In genomic region chr18:24052053-24052452, GRCh38 we compare ENCODE assay signal across 13 cellular contexts. TPM values are rescaled to one million over a fixed set of nuclear protein-coding genes. Genes with fewer than 3 reads are reported as not detected.
DNase-seq lines count a peak whose midpoint lies in the region; ATAC-seq and TF ChIP-seq lines count a peak whose summit lies in the region.
"Had no signal": no experiment of that assay in that cellular context is flagged by ENCODE, and none has a peak within 500 bp of the region (broad histone marks: within the 10 kb centered on the region; RNA-seq: fewer than 3 reads in every experiment).

No MANE protein-coding gene starts in this region.

- no peak overlapping the region for H3K27ac ChIP-seq in Peyer's patch
- H3K27ac ChIP-seq: dorsolateral prefrontal cortex had no signal

- TF ChIP-seq POLR2A in Peyer's patch (IDR thresholded peaks at IDR 0.05): no peak

- intact Hi-C loops in activated CD8-positive, alpha-beta T cell treated with anti-CD3 and anti-CD28 coated beads for 36 hours (cut with micrococcal nuclease): no loop called here

- CTCF ChIA-PET in activated CD8-positive, alpha-beta T cell treated with anti-CD3 and anti-CD28 coated beads for 36 hours (lab: Charles Lee): no interaction called here
- CTCF ChIA-PET in activated CD8-positive, alpha-beta T cell treated with anti-CD3 and anti-CD28 coated beads, Interleukin-2, amount 10 ng/mL, durations not matched to agents 7 days and 5 days (lab: Charles Lee): no interaction called here

- H3K27ac Mint-ChIP-seq in activated CD8-positive, alpha-beta T cell treated with anti-CD3 and anti-CD28 coated beads for 36 hours: peak overlapping the region; percentile 70
- H3K27ac Mint-ChIP-seq in activated CD8-positive, alpha-beta T cell treated with anti-CD3 and anti-CD28 coated beads, Interleukin-2, amount 10 ng/mL, durations not matched to agents 7 days and 5 days: no peak overlapping the region
- peak overlapping the region; percentile 87 for H3K27ac Mint-ChIP-seq in stimulated activated effector memory CD8-positive, alpha-beta T cell treated with anti-CD3 and anti-CD28 coated beads, Interleukin-12 subunit alpha, Interleukin-12 subunit beta, amount 100 ng/mL, for 72 hours

- TF ChIP-seq CTCF in activated CD8-positive, alpha-beta T cell treated with anti-CD3 and anti-CD28 coated beads for 36 hours (IDR thresholded peaks at IDR 0.05): no peak
- no peak for TF ChIP-seq CTCF in Peyer's patch (IDR thresholded peaks at IDR 0.05)

- no peaks in the 10 kb centered on the region for H3K27me3 ChIP-seq in Peyer's patch
- no peaks in the 10 kb centered on the region for H3K27me3 ChIP-seq in H7 (ENCODE audit: control insufficient read depth, insufficient read depth, low read length)
- H3K27me3 ChIP-seq: dorsolateral prefrontal cortex had no signal

- no peak for ATAC-seq in activated CD8-positive, alpha-beta T cell treated with anti-CD3 and anti-CD28 coated beads for 36 hours
- ATAC-seq in activated CD8-positive, alpha-beta T cell treated with anti-CD3 and anti-CD28 coated beads, Interleukin-2, amount 10 ng/mL, durations not matched to agents 7 days and 5 days: no peak
- no peak for ATAC-seq in stimulated activated effector memory CD8-positive, alpha-beta T cell treated with anti-CD3 and anti-CD28 coated beads, Interleukin-12 subunit alpha, Interleukin-12 subunit beta, amount 100 ng/mL, for 72 hours

- H3K36me3 Mint-ChIP-seq in activated CD8-positive, alpha-beta T cell treated with anti-CD3 and anti-CD28 coated beads for 36 hours (ENCODE audit: low read depth): peaks cover 12% of the 10 kb centered on the region
- peaks cover 30% of the 10 kb centered on the region for H3K36me3 Mint-ChIP-seq in activated CD8-positive, alpha-beta T cell treated with anti-CD3 and anti-CD28 coated beads, Interleukin-2, amount 10 ng/mL, durations not matched to agents 7 days and 5 days (ENCODE audit: low read depth)
- peaks cover 21% of the 10 kb centered on the region for H3K36me3 Mint-ChIP-seq in stimulated activated effector memory CD8-positive, alpha-beta T cell treated with anti-CD3 and anti-CD28 coated beads, Interleukin-12 subunit alpha, Interleukin-12 subunit beta, amount 100 ng/mL, for 72 hours

- H3K4me1 ChIP-seq in Peyer's patch: peaks cover 0 to 12% (median 0%) of the 10 kb centered on the region in 4 donors

- H3K4me3 ChIP-seq in Peyer's patch: no peak overlapping the region
- no peak overlapping the region for H3K4me3 ChIP-seq in H7 (ENCODE audit: insufficient read depth, low read depth, low read length)
- H3K4me3 ChIP-seq: dorsolateral prefrontal cortex had no signal

- no peaks in the 10 kb centered on the region for H3K9me3 Mint-ChIP-seq in activated CD8-positive, alpha-beta T cell treated with anti-CD3 and anti-CD28 coated beads for 36 hours
- no peaks in the 10 kb centered on the region for H3K9me3 Mint-ChIP-seq in activated CD8-positive, alpha-beta T cell treated with anti-CD3 and anti-CD28 coated beads, Interleukin-2, amount 10 ng/mL, durations not matched to agents 7 days and 5 days (ENCODE audit: insufficient read depth)
- no peaks in the 10 kb centered on the region for H3K9me3 Mint-ChIP-seq in stimulated activated effector memory CD8-positive, alpha-beta T cell treated with anti-CD3 and anti-CD28 coated beads, Interleukin-12 subunit alpha, Interleukin-12 subunit beta, amount 100 ng/mL, for 72 hours

- H3K27me3 Mint-ChIP-seq in activated CD8-positive, alpha-beta T cell treated with anti-CD3 and anti-CD28 coated beads for 36 hours: no peaks in the 10 kb centered on the region
- no peaks in the 10 kb centered on the region for H3K27me3 Mint-ChIP-seq in activated CD8-positive, alpha-beta T cell treated with anti-CD3 and anti-CD28 coated beads, Interleukin-2, amount 10 ng/mL, durations not matched to agents 7 days and 5 days (ENCODE audit: low read depth)

- H3K4me1 Mint-ChIP-seq in activated CD8-positive, alpha-beta T cell treated with anti-CD3 and anti-CD28 coated beads for 36 hours (ENCODE audit: low read depth): peaks cover 85% of the 10 kb centered on the region
- peaks cover 72% of the 10 kb centered on the region for H3K4me1 Mint-ChIP-seq in activated CD8-positive, alpha-beta T cell treated with anti-CD3 and anti-CD28 coated beads, Interleukin-2, amount 10 ng/mL, durations not matched to agents 7 days and 5 days (ENCODE audit: low read depth)
- H3K4me1 Mint-ChIP-seq in stimulated activated effector memory CD8-positive, alpha-beta T cell treated with anti-CD3 and anti-CD28 coated beads, Interleukin-12 subunit alpha, Interleukin-12 subunit beta, amount 100 ng/mL, for 72 hours: peaks cover 80% of the 10 kb centered on the region

- H3K36me3 ChIP-seq in Peyer's patch (no peaks in the 10 kb centered on the region), H7 (replicated peaks; ENCODE audit: control insufficient read depth, insufficient read depth, low read length) (no peaks in the 10 kb centered on the region)

- no peak for DNase-seq in activated CD8-positive, alpha-beta T cell treated with anti-CD3 and anti-CD28 coated beads for 36 hours
- DNase-seq in activated CD8-positive, alpha-beta T cell treated with anti-CD3 and anti-CD28 coated beads, Interleukin-2, amount 10 ng/mL, durations not matched to agents 7 days and 5 days: no peak
- DNase-seq in NCI-H774 (lab: John Stamatoyannopoulos, UW): peak; percentile 24
- DNase-seq in cerebellar cortex (ENCODE audit: low spot score): peak; percentile 4
- DNase-seq in stimulated activated effector memory CD8-positive, alpha-beta T cell treated with anti-CD3 and anti-CD28 coated beads, Interleukin-12 subunit alpha, Interleukin-12 subunit beta, amount 100 ng/mL, for 72 hours (ENCODE audit: low spot score in 2 of 2): no peak
- no peak for DNase-seq in stimulated activated naive CD4-positive, alpha-beta T cell treated with Interleukin-2 at 50 U/mL for 16 hours (lab: John Stamatoyannopoulos, UW)
- no peak for DNase-seq in Peyer's patch
- DNase-seq in H7: no peak
- DNase-seq: ACHN, dorsolateral prefrontal cortex, mesendoderm, occipital lobe, small intestine had no signal

- H3K9me3 ChIP-seq in Peyer's patch: no peaks in the 10 kb centered on the region

- POLR2A ChIA-PET in activated CD8-positive, alpha-beta T cell treated with anti-CD3 and anti-CD28 coated beads for 36 hours (lab: Charles Lee): no interaction called here
- POLR2A ChIA-PET in activated CD8-positive, alpha-beta T cell treated with anti-CD3 and anti-CD28 coated beads, Interleukin-2, amount 10 ng/mL, durations not matched to agents 7 days and 5 days (lab: Charles Lee): no interaction called here

- H3K4me3 Mint-ChIP-seq in activated CD8-positive, alpha-beta T cell treated with anti-CD3 and anti-CD28 coated beads for 36 hours: no peak overlapping the region
- H3K4me3 Mint-ChIP-seq in activated CD8-positive, alpha-beta T cell treated with anti-CD3 and anti-CD28 coated beads, Interleukin-2, amount 10 ng/mL, durations not matched to agents 7 days and 5 days: no peak overlapping the region
- H3K4me3 Mint-ChIP-seq in stimulated activated effector memory CD8-positive, alpha-beta T cell treated with anti-CD3 and anti-CD28 coated beads, Interleukin-12 subunit alpha, Interleukin-12 subunit beta, amount 100 ng/mL, for 72 hours: peak overlapping the region; percentile 50

RNA-seq across cellular contexts. Expression of gene TTC39C, which starts 37.5 kb away (rescaled TPM):
- 10 to 100 TPM; 37.9 to 43.0 TPM for total RNA-seq in activated CD8-positive, alpha-beta T cell treated with anti-CD3 and anti-CD28 coated beads for 36 hours
- total RNA-seq in activated CD8-positive, alpha-beta T cell treated with anti-CD3 and anti-CD28 coated beads, Interleukin-2, amount 10 ng/mL, durations not matched to agents 7 days and 5 days: 10 to 100 TPM; 71.5 to 72.2 TPM
- 10 to 100 TPM; 11.0 to 32.2 (median 14.2) TPM for total RNA-seq in Peyer's patch
- total RNA-seq in H7 (2014; rRNA removed; shearing (Covaris generic)): 16.2 and 17.4 TPM in 2 replicates

Comparison
In these comparisons a context has a peak if more than half of its experiments do, and no peak if none do; other contexts are left out.
1. DNase-seq: peak in NCI-H774 (single experiment) and cerebellar cortex (single experiment); none in activated CD8-positive, alpha-beta T cell treated with anti-CD3 and anti-CD28 coated beads for 36 hours (single experiment), activated CD8-positive, alpha-beta T cell treated with anti-CD3 and anti-CD28 coated beads, Interleukin-2, amount 10 ng/mL, durations not matched to agents 7 days and 5 days (single experiment), stimulated activated effector memory CD8-positive, alpha-beta T cell treated with anti-CD3 and anti-CD28 coated beads, Interleukin-12 subunit alpha, Interleukin-12 subunit beta, amount 100 ng/mL, for 72 hours (0 of 2), stimulated activated naive CD4-positive, alpha-beta T cell treated with Interleukin-2 at 50 U/mL for 16 hours (single experiment), Peyer's patch (0 of 3) and H7 (single experiment).